In genomic region chr1:227621211-227621610, GRCh38 we compare ENCODE assay signal across 22 cellular contexts.
"Had no signal": no experiment of that assay in that cellular context is flagged by ENCODE, and none has a peak within 500 bp of the region (broad histone marks: within the 10 kb centered on the region; RNA-seq: fewer than 3 reads in every experiment).

No MANE protein-coding gene starts in this region.

- H3K4me3 ChIP-seq: MG63, Peyer's patch had no signal

- H3K27ac ChIP-seq: Peyer's patch had no signal

- H3K4me1 ChIP-seq: Peyer's patch had no signal

- H3K4me3 Mint-ChIP-seq: activated CD4-positive, alpha-beta memory T cell treated with anti-CD3 and anti-CD28 coated beads for 36 hours; activated CD4-positive, alpha-beta T cell treated with anti-CD3 and anti-CD28 coated beads, Interleukin-2, amount 10 ng/mL, durations not matched to agents 7 days and 5 days; activated naive CD4-positive, alpha-beta T cell treated with anti-CD3 and anti-CD28 coated beads for 36 hours; activated naive CD8-positive, alpha-beta T cell; activated T-cell treated with anti-CD3 and anti-CD28 coated beads, Interleukin-2, amount 50 U/mL, for 4 hours; activated T-helper 17 cell treated with anti-CD3 and anti-CD28 coated beads, Interleukin-2, amount 50 U/mL, for 72 hours; T-helper 17 cell had no signal

- H3K27me3 Mint-ChIP-seq: activated CD4-positive, alpha-beta memory T cell treated with anti-CD3 and anti-CD28 coated beads for 36 hours; activated CD4-positive, alpha-beta T cell treated with anti-CD3 and anti-CD28 coated beads, Interleukin-2, amount 10 ng/mL, durations not matched to agents 7 days and 5 days; activated naive CD8-positive, alpha-beta T cell; activated T-helper 17 cell treated with anti-CD3 and anti-CD28 coated beads, Interleukin-2, amount 50 U/mL, for 72 hours; T-helper 17 cell had no signal

- H3K27ac Mint-ChIP-seq: activated CD4-positive, alpha-beta memory T cell treated with anti-CD3 and anti-CD28 coated beads for 36 hours; activated CD4-positive, alpha-beta T cell treated with anti-CD3 and anti-CD28 coated beads, Interleukin-2, amount 10 ng/mL, durations not matched to agents 7 days and 5 days; activated naive CD4-positive, alpha-beta T cell treated with anti-CD3 and anti-CD28 coated beads for 36 hours; activated naive CD8-positive, alpha-beta T cell; activated T-helper 17 cell treated with anti-CD3 and anti-CD28 coated beads, Interleukin-2, amount 50 U/mL, for 72 hours; T-helper 17 cell had no signal

- H3K27me3 ChIP-seq: MG63, Peyer's patch had no signal

- DNase-seq: activated CD4-positive, alpha-beta memory T cell treated with anti-CD3 and anti-CD28 coated beads for 36 hours; activated CD4-positive, alpha-beta T cell treated with anti-CD3 and anti-CD28 coated beads, Interleukin-2, amount 10 ng/mL, durations not matched to agents 7 days and 5 days; activated CD4-positive, CD25-positive, alpha-beta regulatory T cell; activated CD8-positive, alpha-beta memory T cell treated with anti-CD3 and anti-CD28 coated beads for 24 hours; activated gamma-delta T cell; activated naive CD4-positive, alpha-beta T cell treated with anti-CD3 and anti-CD28 coated beads for 36 hours; activated T-cell treated with anti-CD3 and anti-CD28 coated beads, Interleukin-2, amount 50 U/mL, for 4 hours; amygdala; caudate nucleus; MG63; NCI-H1105 treated with DMSO at 0.1 percent for 48 hours; NCI-H1436 treated with DMSO at 0.1 percent for 48 hours; NCI-H187 treated with DMSO at 0.1 percent for 48 hours; NCI-H2081 treated with DMSO at 0.1 percent for 48 hours; NCI-H446; NCI-H524; Peyer's patch; SHP77; T-helper 17 cell; T-helper 9 cell had no signal

- H3K4me1 Mint-ChIP-seq: activated CD4-positive, alpha-beta T cell treated with anti-CD3 and anti-CD28 coated beads, Interleukin-2, amount 10 ng/mL, durations not matched to agents 7 days and 5 days; T-helper 17 cell had no signal
